30 cellular contexts compared by ENCODE assay signal in the genomic region with DNA sequence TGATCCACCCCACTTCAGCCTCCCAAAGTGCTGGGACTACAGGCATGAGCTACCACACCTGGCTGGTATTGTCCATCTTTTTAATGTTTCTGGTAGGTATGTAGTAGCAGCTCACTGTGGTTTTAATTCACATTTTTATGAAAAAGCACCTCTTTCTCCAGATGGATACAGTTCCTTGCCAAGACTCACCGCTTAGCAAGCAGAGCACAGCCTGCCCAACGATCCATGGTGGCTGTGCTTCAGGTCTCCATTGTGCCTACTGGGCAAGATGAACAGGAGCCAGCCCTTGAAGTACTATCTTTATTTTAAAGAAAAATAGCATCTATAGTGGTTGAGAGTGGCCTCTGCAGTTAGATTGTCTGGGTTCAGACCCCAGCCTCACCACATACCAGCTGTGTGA. TPM values are rescaled to one million over a fixed set of nuclear protein-coding genes. Genes with fewer than 3 reads are reported as not detected.
"Had no signal": no experiment of that assay in that cellular context is flagged by ENCODE, and none has a peak within 500 bp of the region (broad histone marks: within the 10 kb centered on the region; RNA-seq: fewer than 3 reads in every experiment).

No MANE protein-coding gene starts in this region.

- H3K9me3 Mint-ChIP-seq: activated B cell treated with CpG ODN at 0.5 μM for 24 hours; activated CD4-positive, alpha-beta memory T cell treated with anti-CD3 and anti-CD28 coated beads, Interleukin-2, amount 10 ng/mL, durations not matched to agents 7 days and 5 days; activated CD4-positive, alpha-beta T cell treated with anti-CD3 and anti-CD28 coated beads, Interleukin-2, amount 10 ng/mL, durations not matched to agents 24 days and 14 days; activated naive CD4-positive, alpha-beta T cell treated with anti-CD3 and anti-CD28 coated beads, Interleukin-2, amount 10 ng/mL, durations not matched to agents 7 days and 5 days; activated naive CD8-positive, alpha-beta T cell treated with anti-CD3 and anti-CD28 coated beads, Interleukin-2, amount 10 ng/mL, durations not matched to agents 7 days and 5 days; activated naive CD8-positive, alpha-beta T cell treated with anti-CD3 and anti-CD28 coated beads, Interleukin-2, amount 50 U/mL, for 24 hours; activated T-cell treated with anti-CD3 and anti-CD28 coated beads, Interleukin-2, amount 50 U/mL, for 24 hours; activated T-helper 2 cell treated with anti-CD3 and anti-CD28 coated beads, Interferon-gamma antibody, Interleukin-2, Interleukin-4, amounts not matched to agents 10 μg/mL and 5 μg/mL and 100 μg/mL, durations not matched to agents 14 hours and 24 hours and 36 hours; central memory CD8-positive, alpha-beta T cell; T-helper 1 cell treated with Interleukin-12 subunit alpha and Interleukin-12 subunit beta and Interleukin-4 antibody, amounts not matched to agents 30 μg/mL and 1 μg/mL, for 36 hours; T-helper 2 cell treated with Interferon-gamma antibody and Interleukin-4, amounts not matched to agents 5 μg/mL and 100 μg/mL, for 36 hours had no signal

- ATAC-seq: activated CD8-positive, alpha-beta T cell treated with anti-CD3 and anti-CD28 coated beads, Interleukin-2, amount 10 ng/mL, durations not matched to agents 7 days and 5 days; activated naive CD8-positive, alpha-beta T cell treated with anti-CD3 and anti-CD28 coated beads, Interleukin-2, amount 50 U/mL, for 24 hours had no signal

- H3K4me1 Mint-ChIP-seq: brain had no signal

- H3K27ac Mint-ChIP-seq: activated B cell treated with CpG ODN at 0.5 μM for 24 hours; activated CD4-positive, alpha-beta memory T cell treated with anti-CD3 and anti-CD28 coated beads, Interleukin-2, amount 10 ng/mL, durations not matched to agents 7 days and 5 days; activated CD4-positive, alpha-beta T cell treated with anti-CD3 and anti-CD28 coated beads, Interleukin-2, amount 10 ng/mL, durations not matched to agents 24 days and 14 days; activated CD8-positive, alpha-beta T cell treated with anti-CD3 and anti-CD28 coated beads, Interleukin-2, amount 10 ng/mL, durations not matched to agents 7 days and 5 days; activated naive CD4-positive, alpha-beta T cell treated with anti-CD3 and anti-CD28 coated beads, Interleukin-2, amount 10 ng/mL, durations not matched to agents 7 days and 5 days; activated naive CD8-positive, alpha-beta T cell; activated naive CD8-positive, alpha-beta T cell treated with anti-CD3 and anti-CD28 coated beads, Interleukin-2, amount 10 ng/mL, durations not matched to agents 7 days and 5 days; activated naive CD8-positive, alpha-beta T cell treated with anti-CD3 and anti-CD28 coated beads, Interleukin-2, amount 50 U/mL, for 24 hours; activated T-cell treated with anti-CD3 and anti-CD28 coated beads, Interleukin-2, amount 50 U/mL, for 24 hours; activated T-helper 2 cell treated with anti-CD3 and anti-CD28 coated beads, Interferon-gamma antibody, Interleukin-2, Interleukin-4, amounts not matched to agents 10 μg/mL and 5 μg/mL and 100 μg/mL, durations not matched to agents 14 hours and 24 hours and 36 hours; brain; T-helper 1 cell treated with Interleukin-12 subunit alpha and Interleukin-12 subunit beta and Interleukin-4 antibody, amounts not matched to agents 30 μg/mL and 1 μg/mL, for 36 hours; T-helper 2 cell treated with Interferon-gamma antibody and Interleukin-4, amounts not matched to agents 5 μg/mL and 100 μg/mL, for 36 hours had no signal

- H3K27me3 Mint-ChIP-seq: activated naive CD8-positive, alpha-beta T cell; central memory CD8-positive, alpha-beta T cell had no signal

- DNase-seq: activated B cell treated with CpG ODN at 0.5 μM for 24 hours; activated CD4-positive, alpha-beta memory T cell treated with anti-CD3 and anti-CD28 coated beads, Interleukin-2, amount 10 ng/mL, durations not matched to agents 7 days and 5 days; activated CD4-positive, alpha-beta T cell treated with anti-CD3 and anti-CD28 coated beads for 4 hours; activated CD4-positive, alpha-beta T cell treated with anti-CD3 and anti-CD28 coated beads, Interleukin-2, amount 10 ng/mL, durations not matched to agents 24 days and 14 days; activated CD4-positive, alpha-beta T cell treated with anti-CD3 and anti-CD28 coated beads, Interleukin-2, amount 50 U/mL, for 48 hours; activated CD4-positive, CD25-positive, alpha-beta regulatory T cell treated with anti-CD3 and anti-CD28 coated beads, Interleukin-2, amount 50 U/mL, for 72 hours; activated CD8-positive, alpha-beta memory T cell treated with anti-CD3 and anti-CD28 coated beads for 24 hours; activated CD8-positive, alpha-beta memory T cell treated with anti-CD3 and anti-CD28 coated beads, Interleukin-2, amount 50 U/mL, for 4 hours; activated CD8-positive, alpha-beta T cell treated with anti-CD3 and anti-CD28 coated beads, Interleukin-2, amount 10 ng/mL, durations not matched to agents 7 days and 5 days; activated effector memory CD4-positive, alpha-beta T cell treated with Interleukin-2 at 50 U/mL for 16 hours; activated gamma-delta T cell; activated naive CD4-positive, alpha-beta T cell treated with anti-CD3 and anti-CD28 coated beads, Interleukin-2, amount 10 ng/mL, durations not matched to agents 7 days and 5 days; activated naive CD4-positive, alpha-beta T cell treated with Interleukin-2 at 50 U/mL for 16 hours; activated naive CD8-positive, alpha-beta T cell treated with anti-CD3 and anti-CD28 coated beads, Interleukin-2, amount 10 ng/mL, durations not matched to agents 7 days and 5 days; activated naive CD8-positive, alpha-beta T cell treated with anti-CD3 and anti-CD28 coated beads, Interleukin-2, amount 50 U/mL, for 24 hours; activated T-cell treated with anti-CD3 and anti-CD28 coated beads, Interleukin-2, amount 50 U/mL, for 24 hours; activated T-cell treated with anti-CD3 and anti-CD28 coated beads, Interleukin-2, amount 50 U/mL, for 48 hours; amygdala; anterior cingulate cortex; SW 1271; T-helper 1 cell; T-helper 2 cell; T-helper 9 cell had no signal

- H3K36me3 Mint-ChIP-seq: activated naive CD4-positive, alpha-beta T cell treated with anti-CD3 and anti-CD28 coated beads, Interleukin-2, amount 10 ng/mL, durations not matched to agents 7 days and 5 days; activated naive CD8-positive, alpha-beta T cell; activated naive CD8-positive, alpha-beta T cell treated with anti-CD3 and anti-CD28 coated beads, Interleukin-2, amount 10 ng/mL, durations not matched to agents 7 days and 5 days; brain had no signal

- H3K4me3 Mint-ChIP-seq: activated B cell treated with CpG ODN at 0.5 μM for 24 hours; activated CD4-positive, alpha-beta memory T cell treated with anti-CD3 and anti-CD28 coated beads, Interleukin-2, amount 10 ng/mL, durations not matched to agents 7 days and 5 days; activated CD4-positive, alpha-beta T cell treated with anti-CD3 and anti-CD28 coated beads, Interleukin-2, amount 10 ng/mL, durations not matched to agents 24 days and 14 days; activated CD8-positive, alpha-beta T cell treated with anti-CD3 and anti-CD28 coated beads, Interleukin-2, amount 10 ng/mL, durations not matched to agents 7 days and 5 days; activated naive CD4-positive, alpha-beta T cell treated with anti-CD3 and anti-CD28 coated beads, Interleukin-2, amount 10 ng/mL, durations not matched to agents 7 days and 5 days; activated naive CD8-positive, alpha-beta T cell; activated naive CD8-positive, alpha-beta T cell treated with anti-CD3 and anti-CD28 coated beads, Interleukin-2, amount 10 ng/mL, durations not matched to agents 7 days and 5 days; activated naive CD8-positive, alpha-beta T cell treated with anti-CD3 and anti-CD28 coated beads, Interleukin-2, amount 50 U/mL, for 24 hours; activated T-cell treated with anti-CD3 and anti-CD28 coated beads, Interleukin-2, amount 50 U/mL, for 24 hours; brain; central memory CD8-positive, alpha-beta T cell; T-helper 1 cell treated with Interleukin-12 subunit alpha and Interleukin-12 subunit beta and Interleukin-4 antibody, amounts not matched to agents 30 μg/mL and 1 μg/mL, for 36 hours; T-helper 2 cell treated with Interferon-gamma antibody and Interleukin-4, amounts not matched to agents 5 μg/mL and 100 μg/mL, for 36 hours had no signal

RNA-seq across cellular contexts. Expression of a gene that starts 37.6 kb away (rescaled TPM):
- total RNA-seq: activated CD4-positive, alpha-beta T cell treated with anti-CD3 and anti-CD28 coated beads, Interleukin-2, amount 10 ng/mL, durations not matched to agents 24 days and 14 days; activated CD8-positive, alpha-beta T cell treated with anti-CD3 and anti-CD28 coated beads, Interleukin-2, amount 10 ng/mL, durations not matched to agents 7 days and 5 days; activated naive CD8-positive, alpha-beta T cell treated with anti-CD3 and anti-CD28 coated beads, Interleukin-2, amount 10 ng/mL, durations not matched to agents 7 days and 5 days; activated T-helper 2 cell treated with anti-CD3 and anti-CD28 coated beads, Interferon-gamma antibody, Interleukin-2, Interleukin-4, amounts not matched to agents 10 μg/mL and 5 μg/mL and 100 μg/mL, durations not matched to agents 14 hours and 24 hours and 36 hours; ascending aorta had no signal
